1 cellular context compared by ENCODE assay signal in the genomic region with DNA sequence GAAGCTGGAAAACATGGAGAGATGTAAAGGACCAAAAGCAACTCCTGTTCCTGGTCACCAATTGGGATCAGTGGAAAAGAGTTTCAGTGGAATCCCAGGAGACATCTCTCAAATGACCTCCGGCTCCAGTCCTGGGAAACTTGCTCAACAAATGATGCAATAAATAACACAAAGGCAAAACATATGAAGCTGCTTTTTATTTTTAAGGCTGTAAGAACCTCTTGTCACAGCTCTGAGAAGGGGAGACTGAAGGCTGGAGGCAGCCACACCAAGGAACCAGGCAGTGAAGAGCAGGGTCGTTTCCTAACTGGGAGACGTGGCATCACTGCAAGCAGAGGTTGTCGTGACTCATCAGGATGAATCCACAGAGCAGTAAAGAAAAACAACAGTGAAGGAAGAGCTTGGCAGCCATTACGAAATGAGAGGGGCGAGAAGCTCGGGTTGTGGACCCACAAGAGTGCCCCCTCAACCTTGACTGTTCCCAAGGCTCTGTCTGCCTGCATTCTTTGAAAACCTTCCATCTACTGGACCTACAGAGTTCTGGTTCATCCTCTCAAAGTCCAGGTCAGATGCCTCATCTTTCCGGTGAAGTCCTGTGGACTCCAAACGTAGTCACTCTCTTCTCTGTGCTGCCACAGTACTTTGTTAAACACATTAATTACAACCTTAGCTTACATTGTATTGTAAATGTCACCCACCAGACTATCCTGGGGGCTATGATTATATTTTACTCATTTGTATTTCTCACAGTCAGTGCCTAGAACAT.
TF ChIP-seq lines count a peak whose summit lies in the region.

No MANE protein-coding gene starts in this region.

TF ChIP-seq in H1, 55 proteins besides CTCF, POLR2A, EP300 and RAD21 (continued from another document):
- no peak for TF ChIP-seq RXRA (IDR thresholded peaks at IDR 0.05; ENCODE audit: insufficient read depth, low read depth, low read length)
- TF ChIP-seq ZNF274 (IDR thresholded peaks at IDR 0.05; ENCODE audit: borderline replicate concordance, extremely low read depth, low read length): no peak
- TF ChIP-seq KDM1A (IDR thresholded peaks at IDR 0.05; ENCODE audit: borderline replicate concordance, low read length): no peak
- no peak for TF ChIP-seq JUND (IDR thresholded peaks at IDR 0.05; ENCODE audit: low read length)
- TF ChIP-seq KDM4A (IDR thresholded peaks at IDR 0.05; ENCODE audit: low read depth, low read length, severe bottlenecking): no peak
